In the genomic region with DNA sequence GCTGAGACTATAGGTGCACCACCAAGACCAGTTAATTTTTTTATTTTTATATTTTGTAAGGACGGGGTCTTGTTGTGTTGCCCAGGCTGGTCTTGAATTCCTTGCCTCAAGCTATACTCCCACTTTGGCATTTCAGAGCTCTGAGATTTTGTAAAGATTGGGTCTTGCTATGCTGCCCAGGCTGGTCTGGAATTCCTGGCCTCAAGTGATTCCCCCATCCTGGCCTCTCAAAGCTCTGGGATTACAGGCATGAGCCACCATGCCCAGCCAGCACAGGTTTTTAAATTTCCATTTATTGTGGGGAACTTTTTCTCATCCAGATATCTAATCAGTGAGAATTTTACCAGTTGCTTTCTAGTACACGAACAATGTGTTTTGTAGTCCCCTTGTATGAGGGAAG, we compare ENCODE assay signal across 16 cellular contexts.
A peak's percentile ranks its signal among the peaks of the same experiment; 100 is the strongest.
DNase-seq lines count a peak whose midpoint lies in the region; ATAC-seq and TF ChIP-seq lines count a peak whose summit lies in the region.
"Had no signal": no experiment of that assay in that cellular context is flagged by ENCODE, and none has a peak within 500 bp of the region (broad histone marks: within the 10 kb centered on the region; RNA-seq: fewer than 3 reads in every experiment).

No MANE protein-coding gene starts in this region.

- no peaks in the 10 kb centered on the region for H4K20me1 ChIP-seq in OCI-LY3 (ENCODE audit: insufficient read depth, low read length)

- BruUV-seq in Caco-2 (replicated peaks; lab: Mats Ljungman, UMichigan), result no TSS peak

- no peaks in the 10 kb centered on the region for H3K79me2 ChIP-seq in OCI-LY3 (ENCODE audit: low read length)

- DNase-seq in Caco-2 (no peak), right lobe of liver (no peak), stomach (no peak), natural killer cell (no peak)
- DNase-seq: AML-193, HFFc6, KG1, MG63, NCI-H1105, NCI-H82, SIG-M5 had no signal

- H3K27me3 Mint-ChIP-seq in Caco-2 (ENCODE audit: insufficient read depth, unreplicated experiment) (no peaks in the 10 kb centered on the region), natural killer cell (ENCODE audit: low read depth in 2 of 2) (peaks cover 12% of the 10 kb centered on the region in 2 donors)

- peak overlapping the region; percentile 44 for H3K4me2 ChIP-seq in OCI-LY3 (ENCODE audit: low read length)

- no peaks in the 10 kb centered on the region for H3K27me3 ChIP-seq in Caco-2 (replicated peaks; ENCODE audit: control insufficient read depth, insufficient read depth, low read length)
- peaks cover 12% of the 10 kb centered on the region for H3K27me3 ChIP-seq in OCI-LY3 (ENCODE audit: low read depth, low read length)
- H3K27me3 ChIP-seq in right lobe of liver, result no peaks in the 10 kb centered on the region
- H3K27me3 ChIP-seq in stomach, result no peaks in the 10 kb centered on the region
- H3K27me3 ChIP-seq: MG63 had no signal

- H3K27ac ChIP-seq in OCI-LY3 (ENCODE audit: low read length), result no peak overlapping the region
- H3K27ac ChIP-seq in right lobe of liver, result peak overlapping the region in 2 of 3 donors; percentile 63 to 69
- H3K27ac ChIP-seq in stomach, result peak overlapping the region in 4 of 5 donors; percentile 25 to 47 (median 42)

- H3K9me3 Mint-ChIP-seq in Caco-2 (ENCODE audit: unreplicated experiment), result peaks cover 9% of the 10 kb centered on the region
- H3K9me3 Mint-ChIP-seq in natural killer cell, result peaks cover 2 to 3% of the 10 kb centered on the region in 2 donors
- H3K9me3 Mint-ChIP-seq: HFFc6 had no signal

- H2AFZ ChIP-seq in OCI-LY3 (ENCODE audit: low read depth, low read length), result no peak overlapping the region

- H3K36me3 ChIP-seq in Caco-2 (ENCODE audit: control insufficient read depth, insufficient read depth, low read length) (no peaks in the 10 kb centered on the region), OCI-LY3 (replicated peaks; ENCODE audit: low read depth, low read length) (no peaks in the 10 kb centered on the region), right lobe of liver (no peaks in the 10 kb centered on the region), stomach (no peaks in the 10 kb centered on the region)
- H3K36me3 ChIP-seq: MG63 had no signal

- ATAC-seq in right lobe of liver, result no peak
- no peak for ATAC-seq in HG03460 (IDR thresholded peaks at IDR 0.05; ENCODE audit: unreplicated experiment)
- ATAC-seq in GM19328 (IDR thresholded peaks at IDR 0.05; ENCODE audit: unreplicated experiment), result no peak
- no peak for ATAC-seq in natural killer cell
- ATAC-seq in SK-N-SH treated with all-trans-retinoic acid at 6 μM for 48 hours, result no peak

- POLR2A ChIA-PET in Caco-2 (lab: Charles Lee), result no interaction called here

- H3K4me3 Mint-ChIP-seq in Caco-2 (ENCODE audit: unreplicated experiment) (no peak overlapping the region), natural killer cell (no peak overlapping the region)
- H3K4me3 Mint-ChIP-seq: CD4-positive, CD25-positive, alpha-beta regulatory T cell; HFFc6 had no signal

- CTCF ChIA-PET in Caco-2 (lab: Charles Lee), result no interaction called here

- WGBS in right lobe of liver (ENCODE audit: insufficient coverage, low coverage, low lambda C conversion rate, missing lambda C conversion rate), result 71% methylated on average over 1 of the region's 2 CpGs
- 67 to 78% (median 76%) methylated on average over 2 of the region's 2 CpGs for WGBS in stomach, 5 donors

- H3K4me3 ChIP-seq in Caco-2 (ENCODE audit: low read depth, low read length) (no peak overlapping the region), OCI-LY3 (ENCODE audit: low read length) (0 out of 2 replicates have a peak overlapping the region, but pooled peaks have one; percentile 6), right lobe of liver (no peak overlapping the region), stomach (no peak overlapping the region)
- H3K4me3 ChIP-seq: MG63 had no signal

- TF ChIP-seq CTCF in Caco-2 (IDR thresholded peaks at IDR 0.05; ENCODE audit: insufficient read depth in 1 of 2, low read depth in 1 of 2, low read length in 1 of 2, severe bottlenecking in 1 of 2, unreplicated experiment in 1 of 2), result no peak
- TF ChIP-seq CTCF in OCI-LY3 (IDR thresholded peaks at IDR 0.05; ENCODE audit: low read depth, low read length), result no peak
- no peak for TF ChIP-seq CTCF in right lobe of liver (IDR thresholded peaks at IDR 0.05)
- no peak for TF ChIP-seq CTCF in stomach (IDR thresholded peaks at IDR 0.05)
- no peak for TF ChIP-seq CTCF in natural killer cell (IDR thresholded peaks at IDR 0.05)

- intact Hi-C loops in Caco-2 (cut with micrococcal nuclease; ENCODE audit: unreplicated experiment) (loop anchor here (5.0 to 10.0 kb wide), 3 partner anchors 157 to 349 kb away; a partner anchor contains a TSS), right lobe of liver (cut with DNase I) (no loop called here), stomach (cut with DNase I; ENCODE audit: low total_unique reads) (no loop called here), natural killer cell (cut with micrococcal nuclease) (no loop called here)

- H3K9ac ChIP-seq in OCI-LY3 (ENCODE audit: low read length), result no peak overlapping the region

- TF ChIP-seq POLR2A in right lobe of liver (IDR thresholded peaks at IDR 0.05) (no peak), stomach (IDR thresholded peaks at IDR 0.05) (no peak)

- peaks cover 6% of the 10 kb centered on the region for H3K4me1 Mint-ChIP-seq in Caco-2 (ENCODE audit: low read depth, unreplicated experiment)
- H3K4me1 Mint-ChIP-seq in natural killer cell, result no peaks in the 10 kb centered on the region
- H3K4me1 Mint-ChIP-seq: CD4-positive, CD25-positive, alpha-beta regulatory T cell had no signal

- H3K4me1 ChIP-seq in Caco-2 (peaks cover 14% of the 10 kb centered on the region), OCI-LY3 (ENCODE audit: low read length) (peaks cover 12% of the 10 kb centered on the region), right lobe of liver (peaks cover 0 to 17% (median 2%) of the 10 kb centered on the region in 4 donors), stomach (no peaks in the 10 kb centered on the region)

- H3K27ac Mint-ChIP-seq in Caco-2 (ENCODE audit: unreplicated experiment) (peak overlapping the region; percentile 72), natural killer cell (no peak overlapping the region)
- H3K27ac Mint-ChIP-seq: CD4-positive, CD25-positive, alpha-beta regulatory T cell; HFFc6 had no signal

- H3K9me3 ChIP-seq in Caco-2 (no peaks in the 10 kb centered on the region), OCI-LY3 (ENCODE audit: insufficient read depth, low read length) (no peaks in the 10 kb centered on the region), right lobe of liver (no peaks in the 10 kb centered on the region), stomach (no peaks in the 10 kb centered on the region)
- H3K9me3 ChIP-seq: MG63 had no signal

- H3K36me3 Mint-ChIP-seq in Caco-2 (ENCODE audit: insufficient read depth, unreplicated experiment), result no peaks in the 10 kb centered on the region
- no peaks in the 10 kb centered on the region for H3K36me3 Mint-ChIP-seq in natural killer cell
- H3K36me3 Mint-ChIP-seq: CD4-positive, CD25-positive, alpha-beta regulatory T cell had no signal

- TF ChIP-seq EP300 in stomach (IDR thresholded peaks at IDR 0.05), result no peak

TF ChIP-seq in SK-N-SH treated with all-trans-retinoic acid at 6 μM for 48 hours, 23 proteins besides CTCF, POLR2A, EP300 and RAD21:
- no peak for TF ChIP-seq SNAI2 (CRISPR knock-in tag; IDR thresholded peaks at IDR 0.05)
- TF ChIP-seq ISL1 (CRISPR knock-in tag; IDR thresholded peaks at IDR 0.05), result no peak
- TF ChIP-seq, protein P1, sequence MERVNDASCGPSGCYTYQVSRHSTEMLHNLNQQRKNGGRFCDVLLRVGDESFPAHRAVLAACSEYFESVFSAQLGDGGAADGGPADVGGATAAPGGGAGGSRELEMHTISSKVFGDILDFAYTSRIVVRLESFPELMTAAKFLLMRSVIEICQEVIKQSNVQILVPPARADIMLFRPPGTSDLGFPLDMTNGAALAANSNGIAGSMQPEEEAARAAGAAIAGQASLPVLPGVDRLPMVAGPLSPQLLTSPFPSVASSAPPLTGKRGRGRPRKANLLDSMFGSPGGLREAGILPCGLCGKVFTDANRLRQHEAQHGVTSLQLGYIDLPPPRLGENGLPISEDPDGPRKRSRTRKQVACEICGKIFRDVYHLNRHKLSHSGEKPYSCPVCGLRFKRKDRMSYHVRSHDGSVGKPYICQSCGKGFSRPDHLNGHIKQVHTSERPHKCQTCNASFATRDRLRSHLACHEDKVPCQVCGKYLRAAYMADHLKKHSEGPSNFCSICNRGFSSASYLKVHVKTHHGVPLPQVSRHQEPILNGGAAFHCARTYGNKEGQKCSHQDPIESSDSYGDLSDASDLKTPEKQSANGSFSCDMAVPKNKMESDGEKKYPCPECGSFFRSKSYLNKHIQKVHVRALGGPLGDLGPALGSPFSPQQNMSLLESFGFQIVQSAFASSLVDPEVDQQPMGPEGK (CRISPR knock-in tag; IDR thresholded peaks at IDR 0.05; ENCODE audit: borderline replicate concordance), result no peak
TF ChIP-seq in SK-N-SH treated with all-trans-retinoic acid at 6 μM for 48 hours: peak in this region for 0.
